Comparison of ENCODE assay signal across 8 cellular contexts in genomic region chr10:75233444-75234016, GRCh38. TPM values are rescaled to one million over a fixed set of nuclear protein-coding genes. Genes with fewer than 3 reads are reported as not detected.
DNase-seq lines count a peak whose midpoint lies in the region; ATAC-seq and TF ChIP-seq lines count a peak whose summit lies in the region.

No MANE protein-coding gene starts in this region.

- H3K27ac Mint-ChIP-seq in activated CD8-positive, alpha-beta T cell treated with anti-CD3 and anti-CD28 coated beads, Interleukin-2, amount 10 ng/mL, durations not matched to agents 7 days and 5 days, result peak overlapping the region; percentile 90
- peak overlapping the region; percentile 82 to 94 (median 89) for H3K27ac Mint-ChIP-seq in immature natural killer cell

- DNase-seq in activated gamma-delta T cell treated with Interleukin-2 at 50 U/mL for 16 hours (peak; percentile 17), activated gamma-delta T cell (lab: John Stamatoyannopoulos, UW) (no peak), immature natural killer cell (peak in 1 of 3 donors; percentile 19), thyroid gland (peak in 1 of 2 donors; percentile 13), NCI-H345 (lab: John Stamatoyannopoulos, UW) (no peak), dedifferentiated amniotic fluid mesenchymal stem cell (ENCODE audit: extremely low spot score) (no peak), SW480 (ENCODE audit: low spot score) (no peak)
- DNase-seq in activated CD8-positive, alpha-beta T cell treated with anti-CD3 and anti-CD28 coated beads, Interleukin-2, amount 10 ng/mL, durations not matched to agents 7 days and 5 days, result peak; percentile 28

- WGBS in thyroid gland, 2 donors, result 50 to 62% methylated on average over 10 to 12 of the region's 14 CpGs

- H3K4me3 ChIP-seq in thyroid gland (replicated peaks in 1 of 3), result peak overlapping the region in 1 of 3 donors; percentile 86

- no peaks in the 10 kb centered on the region for H3K27me3 ChIP-seq in thyroid gland

- no peak for TF ChIP-seq CTCF in thyroid gland (IDR thresholded peaks at IDR 0.05)

- H3K36me3 ChIP-seq in thyroid gland, result peaks cover 0 to 21% of the 10 kb centered on the region in 2 donors

- POLR2A ChIA-PET in activated CD8-positive, alpha-beta T cell treated with anti-CD3 and anti-CD28 coated beads, Interleukin-2, amount 10 ng/mL, durations not matched to agents 7 days and 5 days (lab: Charles Lee), result interaction anchor here (1.1 to 5.8 kb wide), 2 partner anchors 22 to 28 kb away, joined by 4 to 61 read pairs; partner anchors contain the start of gene VDAC2

- CTCF ChIA-PET in activated CD8-positive, alpha-beta T cell treated with anti-CD3 and anti-CD28 coated beads, Interleukin-2, amount 10 ng/mL, durations not matched to agents 7 days and 5 days (lab: Charles Lee), result interaction anchor here (0.6 to 12.8 kb wide), 8 partner anchors 9 to 495 kb away, joined by 3 to 279 read pairs (median 10); partner anchors contain the start of genes SAMD8 and VDAC2

- H3K27ac ChIP-seq in thyroid gland, result peak overlapping the region; percentile 53 to 72 (median 68)

- H3K9me3 ChIP-seq in thyroid gland, result no peaks in the 10 kb centered on the region

- TF ChIP-seq POLR2A in thyroid gland (IDR thresholded peaks at IDR 0.05), result no peak

- peaks cover 44% of the 10 kb centered on the region for H3K4me1 Mint-ChIP-seq in activated CD8-positive, alpha-beta T cell treated with anti-CD3 and anti-CD28 coated beads, Interleukin-2, amount 10 ng/mL, durations not matched to agents 7 days and 5 days (ENCODE audit: low read depth)
- H3K4me1 Mint-ChIP-seq in immature natural killer cell, result peaks cover 19 to 26% of the 10 kb centered on the region in 2 donors

- no peaks in the 10 kb centered on the region for H3K27me3 Mint-ChIP-seq in activated CD8-positive, alpha-beta T cell treated with anti-CD3 and anti-CD28 coated beads, Interleukin-2, amount 10 ng/mL, durations not matched to agents 7 days and 5 days (ENCODE audit: low read depth)
- peaks cover 3 to 13% (median 7%) of the 10 kb centered on the region in 3 donors for H3K27me3 Mint-ChIP-seq in immature natural killer cell (ENCODE audit: low read depth in 3 of 3)

- H3K9me3 Mint-ChIP-seq in activated CD8-positive, alpha-beta T cell treated with anti-CD3 and anti-CD28 coated beads, Interleukin-2, amount 10 ng/mL, durations not matched to agents 7 days and 5 days (ENCODE audit: insufficient read depth), result no peaks in the 10 kb centered on the region
- no peaks in the 10 kb centered on the region for H3K9me3 Mint-ChIP-seq in immature natural killer cell

- H3K4me1 ChIP-seq in thyroid gland, result peaks cover 24 to 25% of the 10 kb centered on the region in 2 donors

- H3K4me3 Mint-ChIP-seq in activated CD8-positive, alpha-beta T cell treated with anti-CD3 and anti-CD28 coated beads, Interleukin-2, amount 10 ng/mL, durations not matched to agents 7 days and 5 days, result peak overlapping the region; percentile 83
- peak overlapping the region; percentile 72 to 85 (median 80) for H3K4me3 Mint-ChIP-seq in immature natural killer cell

- peaks cover 49% of the 10 kb centered on the region for H3K36me3 Mint-ChIP-seq in activated CD8-positive, alpha-beta T cell treated with anti-CD3 and anti-CD28 coated beads, Interleukin-2, amount 10 ng/mL, durations not matched to agents 7 days and 5 days (ENCODE audit: low read depth)
- H3K36me3 Mint-ChIP-seq in immature natural killer cell, result peaks cover 7 to 18% (median 8%) of the 10 kb centered on the region in 3 donors

- ATAC-seq in activated CD8-positive, alpha-beta T cell treated with anti-CD3 and anti-CD28 coated beads, Interleukin-2, amount 10 ng/mL, durations not matched to agents 7 days and 5 days, result no peak

- intact Hi-C loops in thyroid gland (cut with DNase I), result loop anchor here (10.0 kb wide), 2 partner anchors 409 to 989 kb away; partner anchors contain the start of gene KAT6B

RNA-seq across cellular contexts. Expression of gene COMTD1, which starts 2.2 kb away (rescaled TPM):
- 10 to 100 TPM; 58.6 to 62.5 TPM for total RNA-seq in activated CD8-positive, alpha-beta T cell treated with anti-CD3 and anti-CD28 coated beads, Interleukin-2, amount 10 ng/mL, durations not matched to agents 7 days and 5 days
- polyA plus RNA-seq in immature natural killer cell, result 10 to 100 TPM; 27.5 to 47.5 (median 42.8) TPM
- total RNA-seq in thyroid gland, result 10 to 100 TPM; 43.4 to 74.0 (median 68.7) TPM

RNA-seq across cellular contexts. Expression of gene VDAC2, which starts 22.9 kb away (rescaled TPM):
- 100 to 1,000 TPM; 152 to 159 TPM for total RNA-seq in activated CD8-positive, alpha-beta T cell treated with anti-CD3 and anti-CD28 coated beads, Interleukin-2, amount 10 ng/mL, durations not matched to agents 7 days and 5 days
- polyA plus RNA-seq in immature natural killer cell, result 100 to 1,000 TPM; 126 to 191 (median 148) TPM
- 100 to 1,000 TPM; 113 to 144 (median 122) TPM for total RNA-seq in thyroid gland

Comparison
In these comparisons a context has a peak if more than half of its experiments do, and no peak if none do; other contexts are left out.
1. DNase-seq: peak in activated gamma-delta T cell treated with Interleukin-2 at 50 U/mL for 16 hours (single experiment) and activated CD8-positive, alpha-beta T cell treated with anti-CD3 and anti-CD28 coated beads, Interleukin-2, amount 10 ng/mL, durations not matched to agents 7 days and 5 days (single experiment); none in activated gamma-delta T cell (single experiment), NCI-H345 (single experiment), dedifferentiated amniotic fluid mesenchymal stem cell (single experiment) and SW480 (single experiment).